Comparison of ENCODE assay signal across 13 cellular contexts in the genomic region with DNA sequence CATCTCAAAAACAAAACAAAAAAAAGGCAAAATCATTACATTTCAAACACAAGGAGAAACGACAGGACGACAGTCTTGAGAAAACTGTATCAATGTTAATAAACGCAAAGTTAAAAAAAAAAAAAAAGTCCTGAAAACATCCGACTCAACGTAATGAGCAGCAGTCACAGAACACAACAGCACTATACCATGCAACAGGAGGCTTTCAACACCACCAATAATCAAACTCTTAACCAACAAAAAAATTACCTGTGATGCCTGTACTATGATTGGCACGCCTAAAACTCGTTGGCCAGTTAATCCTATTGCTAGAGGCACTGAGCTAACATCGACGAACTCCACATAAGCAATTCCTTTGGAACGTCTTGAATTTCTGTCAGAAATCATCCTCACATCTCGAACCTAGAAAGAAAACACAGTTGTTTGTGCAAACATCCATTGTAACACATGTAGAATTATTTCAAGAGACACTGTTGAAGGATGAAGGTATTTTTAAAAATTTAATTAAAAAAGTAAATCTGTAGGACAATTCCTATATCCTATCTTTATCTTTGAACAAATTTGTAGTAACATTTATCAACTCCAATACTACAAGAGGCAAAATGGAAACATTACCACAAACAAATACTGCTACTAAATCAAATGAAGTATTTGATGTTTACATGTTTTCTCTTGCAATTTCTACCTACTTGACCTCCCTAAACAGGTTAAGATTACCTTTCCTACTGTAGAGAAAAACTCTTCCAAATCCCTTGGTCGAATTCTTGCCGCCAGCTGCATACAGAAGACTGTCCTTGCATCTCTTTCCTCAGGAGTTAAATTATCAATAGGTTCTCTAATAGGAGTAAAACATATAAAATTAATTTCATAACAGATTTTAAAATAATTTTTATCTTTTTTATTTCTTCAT. TPM values are rescaled to one million over a fixed set of nuclear protein-coding genes. Genes with fewer than 3 reads are reported as not detected.
DNase-seq lines count a peak whose midpoint lies in the region; ATAC-seq and TF ChIP-seq lines count a peak whose summit lies in the region.
"Had no signal": no experiment of that assay in that cellular context is flagged by ENCODE, and none has a peak within 500 bp of the region (broad histone marks: within the 10 kb centered on the region; RNA-seq: fewer than 3 reads in every experiment).

No MANE protein-coding gene starts in this region.

- no peak overlapping the region for H3K9ac ChIP-seq in SK-N-SH

- peaks cover 99% of the 10 kb centered on the region for H3K79me2 ChIP-seq in SK-N-SH (ENCODE audit: insufficient read depth)

- peaks cover 46% of the 10 kb centered on the region for H3F3A ChIP-seq in SK-N-SH (replicated peaks; ENCODE audit: insufficient read depth)

- H3K27ac ChIP-seq in SK-N-SH (ENCODE audit: low read depth in 2 of 2, low read length in 1 of 2) (no peak overlapping the region), spleen (no peak overlapping the region)
- H3K27ac ChIP-seq: 22Rv1, heart left ventricle, upper lobe of left lung had no signal

- 91% methylated on average over 13 of the region's 13 CpGs for WGBS in SK-N-SH (ENCODE audit: low lambda C conversion rate)
- 83 to 92% (median 88%) methylated on average over 12 to 13 of the region's 13 CpGs for WGBS in spleen, 5 donors

- no peak for TF ChIP-seq CTCF in SK-N-SH (IDR thresholded peaks at IDR 0.05)
- TF ChIP-seq CTCF in spleen (IDR thresholded peaks at IDR 0.05 in 8 of 11, conservative IDR thresholded peaks at IDR 0.05 in 3 of 11), result no peak

- H3K27me3 ChIP-seq in SK-N-SH (ENCODE audit: insufficient read depth) (no peaks in the 10 kb centered on the region), spleen (replicated peaks in 1 of 7) (no peaks in the 10 kb centered on the region)
- H3K27me3 ChIP-seq: heart left ventricle, upper lobe of left lung had no signal

- peaks cover 98% of the 10 kb centered on the region for H4K20me1 ChIP-seq in SK-N-SH (ENCODE audit: insufficient read depth)

- POLR2A ChIA-PET in SK-N-SH (lab: Yijun Ruan, JAX), result interaction anchor here (1.7 kb wide), 1 partner anchor 18 kb away, joined by 3 read pairs; a partner anchor contains a TSS

- no peak overlapping the region for H2AFZ ChIP-seq in SK-N-SH (ENCODE audit: low read depth)

- H3K36me3 ChIP-seq in SK-N-SH (replicated peaks in 1 of 2; ENCODE audit: control insufficient read depth in 1 of 2, insufficient read depth in 2 of 2, low read length in 1 of 2), result peaks cover 82 to 94% of the 10 kb centered on the region in 2 experiments
- H3K36me3 ChIP-seq in spleen, result peaks cover 10 to 100% (median 100%) of the 10 kb centered on the region in 6 donors

- intact Hi-C loops in spleen (cut with DNase I; ENCODE audit: low total_unique reads), result no loop called here

- TF ChIP-seq POLR2A in erythroblast (IDR thresholded peaks at IDR 0.05; ENCODE audit: low read length) (peak; percentile 5), spleen (IDR thresholded peaks at IDR 0.05) (no peak)

- ATAC-seq in SK-N-SH treated with all-trans-retinoic acid at 6 μM for 48 hours, result no peak
- ATAC-seq: heart left ventricle, left cardiac atrium had no signal

- no peak for TF ChIP-seq EP300 in SK-N-SH (IDR thresholded peaks at IDR 0.05; ENCODE audit: borderline replicate concordance in 1 of 2, low read depth in 1 of 2, low read length in 1 of 2)

- H3K4me1 ChIP-seq in SK-N-SH (ENCODE audit: control insufficient read depth in 1 of 2, insufficient read depth in 2 of 2, low read depth in 1 of 2, low read length in 1 of 2), result no peaks in the 10 kb centered on the region
- peaks cover 7 to 88% (median 26%) of the 10 kb centered on the region in 6 donors for H3K4me1 ChIP-seq in spleen

- CTCF ChIA-PET in SK-N-SH (lab: Yijun Ruan, JAX), result interaction anchor here (2.6 kb wide), 1 partner anchor 15 kb away, joined by 6 read pairs; no protein-coding TSS in a partner anchor

- no peak for DNase-seq in SK-N-SH
- DNase-seq in erythroblast (lab: John Stamatoyannopoulos, UW), result no peak
- no peak for DNase-seq in spleen
- DNase-seq: cerebellar nuclear complex, GF-D8, heart left ventricle, IMR-90, left cardiac atrium, NCI-H1092, NCI-H2227 treated with DMSO at 0.1 percent for 48 hours, upper lobe of left lung had no signal

- no peaks in the 10 kb centered on the region for H3K9me2 ChIP-seq in SK-N-SH

- no peak for TF ChIP-seq RAD21 in SK-N-SH (IDR thresholded peaks at IDR 0.05; ENCODE audit: low read length)

- H3K4me2 ChIP-seq in SK-N-SH, result no peak overlapping the region

- H3K4me3 ChIP-seq in SK-N-SH (ENCODE audit: low read depth in 2 of 2, low read length in 1 of 2), result no peak overlapping the region
- no peak overlapping the region for H3K4me3 ChIP-seq in spleen
- H3K4me3 ChIP-seq: heart left ventricle, upper lobe of left lung had no signal

- no peaks in the 10 kb centered on the region for H3K9me3 ChIP-seq in SK-N-SH
- H3K9me3 ChIP-seq in spleen, result no peaks in the 10 kb centered on the region
- H3K9me3 ChIP-seq: heart left ventricle, upper lobe of left lung had no signal

TF ChIP-seq in SK-N-SH, 30 proteins besides CTCF, POLR2A, EP300 and RAD21:
- TF ChIP-seq JUND (IDR thresholded peaks at IDR 0.05) (no peak), POLR2AphosphoS5 (IDR thresholded peaks at IDR 0.05; ENCODE audit: low read depth, low read length) (peak; percentile 7; the same call in 1 of the 2 replicates), FOXJ3 (CRISPR knock-in tag; IDR thresholded peaks at IDR 0.05) (no peak)
TF ChIP-seq in SK-N-SH: peak in this region for 1.

TF ChIP-seq in SK-N-SH treated with all-trans-retinoic acid at 6 μM for 48 hours, 23 proteins besides CTCF, POLR2A, EP300 and RAD21:
- TF ChIP-seq TOX (CRISPR knock-in tag; IDR thresholded peaks at IDR 0.05; ENCODE audit: borderline replicate concordance) (no peak), ZNF8 (CRISPR knock-in tag; IDR thresholded peaks at IDR 0.05) (no peak), ZFP3 (CRISPR knock-in tag; IDR thresholded peaks at IDR 0.05) (no peak)

RNA-seq across cellular contexts. Expression of a gene that starts 17.5 kb away (rescaled TPM):
- polyA plus RNA-seq in SK-N-SH (2012; rRNA removed) (68.4 and 98.4 TPM in 2 replicates), spleen (100 to 1,000 TPM; 287 to 638 (median 423) TPM)
- polyA plus RNA-seq in SK-N-SH (2012; cell fraction: cytosol; rRNA removed), result 48.8 and 64.8 TPM in 2 replicates
- polyA plus RNA-seq in SK-N-SH (2012; cell fraction: nucleus; rRNA removed), result 244 and 457 TPM in 2 replicates
- 100 to 1,000 TPM; 386 to 649 (median 405) TPM for total RNA-seq in spleen

RNA-seq across cellular contexts. Expression of a gene that starts 25.4 kb away (rescaled TPM):
- polyA plus RNA-seq in SK-N-SH (2012; rRNA removed), result 1,087 and 1,273 TPM in 2 replicates
- 759 and 965 TPM in 2 replicates for polyA plus RNA-seq in SK-N-SH (2012; cell fraction: cytosol; rRNA removed)
- 308 and 746 TPM in 2 replicates for polyA plus RNA-seq in SK-N-SH (2012; cell fraction: nucleus; rRNA removed)
- 100 to 1,000 TPM in 3 of 7 donors, 10 to 100 TPM in 4; 66.2 to 166 (median 75.7) TPM for total RNA-seq in spleen
- polyA plus RNA-seq in spleen, result 100 to 1,000 TPM; 333 to 372 (median 354) TPM

RNA-seq across cellular contexts. Expression of a gene that starts 25.4 kb away (rescaled TPM):
- polyA plus RNA-seq in SK-N-SH (2012; rRNA removed) (75.6 and 89.7 TPM in 2 replicates), spleen (10 to 100 TPM; 21.3 to 33.8 (median 29.7) TPM)
- polyA plus RNA-seq in SK-N-SH (2012; cell fraction: cytosol; rRNA removed), result 53.8 and 62.8 TPM in 2 replicates
- polyA plus RNA-seq in SK-N-SH (2012; cell fraction: nucleus; rRNA removed), result 73.7 and 115 TPM in 2 replicates
- 10 to 100 TPM; 22.8 to 40.8 (median 25.6) TPM for total RNA-seq in spleen

RNA-seq across cellular contexts. Expression of a gene that starts 47.2 kb away (rescaled TPM):
- 23.8 and 24.9 TPM in 2 replicates for polyA plus RNA-seq in SK-N-SH (2012; rRNA removed)
- 26.8 and 37.3 TPM in 2 replicates for polyA plus RNA-seq in SK-N-SH (2012; cell fraction: cytosol; rRNA removed)
- 20.1 and 21.0 TPM in 2 replicates for polyA plus RNA-seq in SK-N-SH (2012; cell fraction: nucleus; rRNA removed)
- 10 to 100 TPM; 49.9 to 89.9 (median 69.4) TPM for total RNA-seq in spleen
- 10 to 100 TPM; 40.0 to 49.3 (median 45.3) TPM for polyA plus RNA-seq in spleen

RNA-seq across cellular contexts. Expression of a gene that starts 59.9 kb away (rescaled TPM):
- polyA plus RNA-seq in SK-N-SH (2012; rRNA removed), result 217 and 279 TPM in 2 replicates
- 131 and 171 TPM in 2 replicates for polyA plus RNA-seq in SK-N-SH (2012; cell fraction: cytosol; rRNA removed)
- 585 and 668 TPM in 2 replicates for polyA plus RNA-seq in SK-N-SH (2012; cell fraction: nucleus; rRNA removed)
- total RNA-seq in spleen, result 100 to 1,000 TPM in 6 of 7 donors, 10 to 100 TPM in 1; 93.9 to 247 (median 234) TPM
- polyA plus RNA-seq in spleen, result 100 to 1,000 TPM; 183 to 215 (median 203) TPM
